ENCODE assay signal across 12 cellular contexts in genomic region chr3:44939581-44940036, GRCh38. TPM values are rescaled to one million over a fixed set of nuclear protein-coding genes. Genes with fewer than 3 reads are reported as not detected.
DNase-seq lines count a peak whose midpoint lies in the region; ATAC-seq and TF ChIP-seq lines count a peak whose summit lies in the region.
"Had no signal": no experiment of that assay in that cellular context is flagged by ENCODE, and none has a peak within 500 bp of the region (broad histone marks: within the 10 kb centered on the region; RNA-seq: fewer than 3 reads in every experiment).

No MANE protein-coding gene starts in this region.

- CTCF ChIA-PET in activated naive CD4-positive, alpha-beta T cell treated with anti-CD3 and anti-CD28 coated beads, Interleukin-2, amount 10 ng/mL, durations not matched to agents 7 days and 5 days (lab: Charles Lee), result no interaction called here

- 41% methylated on average over 6 of the region's 6 CpGs for WGBS in right cardiac atrium

- intact Hi-C loops in right cardiac atrium (cut with DNase I) (no loop called here), upper lobe of right lung (cut with DNase I) (no loop called here)

- H3K4me1 Mint-ChIP-seq in activated naive CD4-positive, alpha-beta T cell treated with anti-CD3 and anti-CD28 coated beads, Interleukin-2, amount 10 ng/mL, durations not matched to agents 7 days and 5 days, result peaks cover 5% of the 10 kb centered on the region
- peaks cover 23% of the 10 kb centered on the region for H3K4me1 Mint-ChIP-seq in central memory CD8-positive, alpha-beta T cell

- no peaks in the 10 kb centered on the region for H3K27me3 Mint-ChIP-seq in activated naive CD4-positive, alpha-beta T cell treated with anti-CD3 and anti-CD28 coated beads, Interleukin-2, amount 10 ng/mL, durations not matched to agents 7 days and 5 days
- no peaks in the 10 kb centered on the region for H3K27me3 Mint-ChIP-seq in central memory CD8-positive, alpha-beta T cell
- H3K27me3 Mint-ChIP-seq: natural killer cell treated with Interleukin-12 subunit alpha and Interleukin-12 subunit beta and Interleukin-15 and Interleukin-18, amount 100 ng/mL, for 72 hours had no signal

- no peak for DNase-seq in activated naive CD4-positive, alpha-beta T cell treated with anti-CD3 and anti-CD28 coated beads, Interleukin-2, amount 10 ng/mL, durations not matched to agents 7 days and 5 days
- DNase-seq in activated naive CD4-positive, alpha-beta T cell treated with anti-CD3 and anti-CD28 coated beads, Interleukin-2, amount 50 U/mL, for 72 hours (ENCODE audit: low spot score in 2 of 2), result no peak
- DNase-seq in central memory CD8-positive, alpha-beta T cell (ENCODE audit: low spot score in 2 of 2), result no peak
- peak in 1 of 3 donors; percentile 22 for DNase-seq in right cardiac atrium
- DNase-seq in upper lobe of right lung, result peak; percentile 84
- no peak for DNase-seq in WERI-Rb-1
- DNase-seq in RPMI8226, result no peak
- DNase-seq in COR-L47 (lab: John Stamatoyannopoulos, UW), result no peak
- DNase-seq: activated CD4-positive, alpha-beta T cell treated with anti-CD3 and anti-CD28 coated beads for 48 hours; activated T-cell treated with anti-CD3 and anti-CD28 coated beads for 4 hours had no signal

- H3K4me1 ChIP-seq in right cardiac atrium (ENCODE audit: control insufficient read depth, insufficient read depth, low read length) (peaks cover 8% of the 10 kb centered on the region), upper lobe of right lung (peaks cover 23% of the 10 kb centered on the region)

- no peak for TF ChIP-seq CTCF in upper lobe of right lung (IDR thresholded peaks at IDR 0.05)
- TF ChIP-seq CTCF in WERI-Rb-1 (IDR thresholded peaks at IDR 0.05; ENCODE audit: low read depth, low read length), result no peak

- H3K27ac Mint-ChIP-seq in activated naive CD4-positive, alpha-beta T cell treated with anti-CD3 and anti-CD28 coated beads, Interleukin-2, amount 10 ng/mL, durations not matched to agents 7 days and 5 days, result peak overlapping the region; percentile 33
- no peak overlapping the region for H3K27ac Mint-ChIP-seq in activated naive CD4-positive, alpha-beta T cell treated with anti-CD3 and anti-CD28 coated beads, Interleukin-2, amount 50 U/mL, for 72 hours
- H3K27ac Mint-ChIP-seq in central memory CD8-positive, alpha-beta T cell (ENCODE audit: low read depth), result peak overlapping the region; percentile 42

- H3K36me3 ChIP-seq in upper lobe of right lung (peaks cover 53% of the 10 kb centered on the region), WERI-Rb-1 (peaks cover 32% of the 10 kb centered on the region)

- peaks cover 42% of the 10 kb centered on the region for H3K36me3 Mint-ChIP-seq in activated naive CD4-positive, alpha-beta T cell treated with anti-CD3 and anti-CD28 coated beads, Interleukin-2, amount 10 ng/mL, durations not matched to agents 7 days and 5 days
- peaks cover 0 to 9% of the 10 kb centered on the region in 2 donors for H3K36me3 Mint-ChIP-seq in activated naive CD4-positive, alpha-beta T cell treated with anti-CD3 and anti-CD28 coated beads, Interleukin-2, amount 50 U/mL, for 72 hours
- peaks cover 42% of the 10 kb centered on the region for H3K36me3 Mint-ChIP-seq in central memory CD8-positive, alpha-beta T cell (ENCODE audit: insufficient read depth)

- H3K4me3 ChIP-seq in right cardiac atrium (ENCODE audit: low read length) (no peak overlapping the region), upper lobe of right lung (no peak overlapping the region), WERI-Rb-1 (ENCODE audit: low read depth, low read length) (no peak overlapping the region)

- H3K9me3 ChIP-seq in right cardiac atrium (ENCODE audit: control insufficient read depth, low read length) (no peaks in the 10 kb centered on the region), upper lobe of right lung (no peaks in the 10 kb centered on the region), WERI-Rb-1 (ENCODE audit: severe bottlenecking) (no peaks in the 10 kb centered on the region)

- H3K27me3 ChIP-seq in right cardiac atrium (ENCODE audit: control insufficient read depth, insufficient read depth) (no peaks in the 10 kb centered on the region), upper lobe of right lung (no peaks in the 10 kb centered on the region), WERI-Rb-1 (ENCODE audit: insufficient read depth, low read depth, severe bottlenecking) (no peaks in the 10 kb centered on the region)

- H3K4me3 Mint-ChIP-seq in activated naive CD4-positive, alpha-beta T cell treated with anti-CD3 and anti-CD28 coated beads, Interleukin-2, amount 10 ng/mL, durations not matched to agents 7 days and 5 days, result no peak overlapping the region
- H3K4me3 Mint-ChIP-seq in central memory CD8-positive, alpha-beta T cell, result no peak overlapping the region
- H3K4me3 Mint-ChIP-seq: natural killer cell treated with Interleukin-12 subunit alpha and Interleukin-12 subunit beta and Interleukin-15 and Interleukin-18, amount 100 ng/mL, for 72 hours; T-helper 2 cell treated with Interferon-gamma antibody and Interleukin-4, amounts not matched to agents 5 μg/mL and 100 μg/mL, for 36 hours had no signal

- H3K27ac ChIP-seq in right cardiac atrium (ENCODE audit: low read length), result no peak overlapping the region
- peak overlapping the region; percentile 70 for H3K27ac ChIP-seq in upper lobe of right lung
- no peak overlapping the region for H3K27ac ChIP-seq in WERI-Rb-1

- no peaks in the 10 kb centered on the region for H3K9me3 Mint-ChIP-seq in activated naive CD4-positive, alpha-beta T cell treated with anti-CD3 and anti-CD28 coated beads, Interleukin-2, amount 10 ng/mL, durations not matched to agents 7 days and 5 days
- no peaks in the 10 kb centered on the region for H3K9me3 Mint-ChIP-seq in activated naive CD4-positive, alpha-beta T cell treated with anti-CD3 and anti-CD28 coated beads, Interleukin-2, amount 50 U/mL, for 72 hours
- H3K9me3 Mint-ChIP-seq in central memory CD8-positive, alpha-beta T cell, result no peaks in the 10 kb centered on the region
- H3K9me3 Mint-ChIP-seq: natural killer cell treated with Interleukin-12 subunit alpha and Interleukin-12 subunit beta and Interleukin-15 and Interleukin-18, amount 100 ng/mL, for 72 hours; T-helper 2 cell treated with Interferon-gamma antibody and Interleukin-4, amounts not matched to agents 5 μg/mL and 100 μg/mL, for 36 hours had no signal

- no peak for ATAC-seq in activated naive CD4-positive, alpha-beta T cell treated with anti-CD3 and anti-CD28 coated beads, Interleukin-2, amount 50 U/mL, for 72 hours
- ATAC-seq in central memory CD8-positive, alpha-beta T cell (replicated peaks; ENCODE audit: extremely low read depth, poor library complexity, severe bottlenecking), result no peak
- peak; percentile 72 to 77 for ATAC-seq in right cardiac atrium
- peak; percentile 94 for ATAC-seq in upper lobe of right lung
- ATAC-seq: natural killer cell treated with Interleukin-12 subunit alpha and Interleukin-12 subunit beta and Interleukin-15 and Interleukin-18, amount 100 ng/mL, for 72 hours had no signal

RNA-seq across cellular contexts. Expression of gene ZDHHC3, which starts 36.4 kb away (rescaled TPM):
- 10 to 100 TPM; 21.7 to 40.5 TPM for total RNA-seq in activated naive CD4-positive, alpha-beta T cell treated with anti-CD3 and anti-CD28 coated beads, Interleukin-2, amount 50 U/mL, for 72 hours
- total RNA-seq in right cardiac atrium (10 to 100 TPM; 39.0 to 57.6 (median 40.8) TPM), upper lobe of right lung (125 TPM)
- polyA plus RNA-seq in right cardiac atrium, result 23.9 TPM

RNA-seq across cellular contexts. Expression of gene EXOSC7, which starts 36.4 kb away (rescaled TPM):
- total RNA-seq in activated naive CD4-positive, alpha-beta T cell treated with anti-CD3 and anti-CD28 coated beads, Interleukin-2, amount 50 U/mL, for 72 hours, result 10 to 100 TPM; 47.8 to 71.1 TPM
- total RNA-seq in right cardiac atrium (10 to 100 TPM; 22.7 to 37.5 (median 27.8) TPM), upper lobe of right lung (36.2 TPM)
- 30.0 TPM for polyA plus RNA-seq in right cardiac atrium

Comparison
In these comparisons a context has a peak if more than half of its experiments do, and no peak if none do; other contexts are left out.
1. H3K27ac Mint-ChIP-seq: peak in activated naive CD4-positive, alpha-beta T cell treated with anti-CD3 and anti-CD28 coated beads, Interleukin-2, amount 10 ng/mL, durations not matched to agents 7 days and 5 days (single experiment) and central memory CD8-positive, alpha-beta T cell (single experiment); none in activated naive CD4-positive, alpha-beta T cell treated with anti-CD3 and anti-CD28 coated beads, Interleukin-2, amount 50 U/mL, for 72 hours (0 of 2).
2. ATAC-seq: peak in right cardiac atrium (2 of 2) and upper lobe of right lung (single experiment); none in activated naive CD4-positive, alpha-beta T cell treated with anti-CD3 and anti-CD28 coated beads, Interleukin-2, amount 50 U/mL, for 72 hours (0 of 2) and central memory CD8-positive, alpha-beta T cell (single experiment).